ENCODE assay signal across 1 cellular context in genomic region chr12:124451016-124451415, GRCh38.
TF ChIP-seq lines count a peak whose summit lies in the region.

No MANE protein-coding gene starts in this region.

TF ChIP-seq in HepG2, 621 proteins besides CTCF, POLR2A, EP300 and RAD21:
- TF ChIP-seq SKI (IDR thresholded peaks at IDR 0.05; ENCODE audit: partially characterized antibody) = no peak
- TF ChIP-seq ZNF777 (CRISPR knock-in tag; IDR thresholded peaks at IDR 0.05) = no peak
- TF ChIP-seq MYNN (CRISPR knock-in tag; IDR thresholded peaks at IDR 0.05; ENCODE audit: low read depth) = no peak
- no peak for TF ChIP-seq HOMEZ (CRISPR knock-in tag; IDR thresholded peaks at IDR 0.05; ENCODE audit: low read depth)
- TF ChIP-seq KDM1A (CRISPR knock-in tag; IDR thresholded peaks at IDR 0.05) = no peak
- TF ChIP-seq HNRNPL (IDR thresholded peaks at IDR 0.05; ENCODE audit: low read depth, low read length) = no peak
- TF ChIP-seq ZNF678 (CRISPR knock-in tag; IDR thresholded peaks at IDR 0.05) = no peak
- TF ChIP-seq HMGA1 (CRISPR knock-in tag; conservative IDR thresholded peaks at IDR 0.05) = no peak
- TF ChIP-seq ZNF629 (CRISPR knock-in tag; conservative IDR thresholded peaks at IDR 0.05) = no peak
- TF ChIP-seq CREB1 (IDR thresholded peaks at IDR 0.05) = no peak
- no peak for TF ChIP-seq CREB1 (CRISPR knock-in tag; IDR thresholded peaks at IDR 0.05)
- TF ChIP-seq KLF16 (CRISPR knock-in tag; IDR thresholded peaks at IDR 0.05) = no peak
- no peak for TF ChIP-seq SOX13 (IDR thresholded peaks at IDR 0.05)
- no peak for TF ChIP-seq SOX13 (CRISPR knock-in tag; conservative IDR thresholded peaks at IDR 0.05 in 1 of 2, IDR thresholded peaks at IDR 0.05 in 1 of 2)
- no peak for TF ChIP-seq EZH2 (conservative IDR thresholded peaks at IDR 0.05; ENCODE audit: low read depth, low read length)
- TF ChIP-seq TOE1 (CRISPR knock-in tag; IDR thresholded peaks at IDR 0.05) = no peak
- no peak for TF ChIP-seq ZHX1 (CRISPR knock-in tag; IDR thresholded peaks at IDR 0.05; ENCODE audit: low read depth)
- TF ChIP-seq ATF7 (IDR thresholded peaks at IDR 0.05) = no peak
- no peak for TF ChIP-seq ATF7 (CRISPR knock-in tag; IDR thresholded peaks at IDR 0.05)
- no peak for TF ChIP-seq FOXP1 (IDR thresholded peaks at IDR 0.05)
- no peak for TF ChIP-seq FOXP1 (CRISPR knock-in tag; IDR thresholded peaks at IDR 0.05)
- TF ChIP-seq MYC (CRISPR knock-in tag; IDR thresholded peaks at IDR 0.05; ENCODE audit: borderline replicate concordance) = no peak
TF ChIP-seq in HepG2: peak in this region for 0.
